Comparison of ENCODE assay signal across 1 cellular context in the genomic region with DNA sequence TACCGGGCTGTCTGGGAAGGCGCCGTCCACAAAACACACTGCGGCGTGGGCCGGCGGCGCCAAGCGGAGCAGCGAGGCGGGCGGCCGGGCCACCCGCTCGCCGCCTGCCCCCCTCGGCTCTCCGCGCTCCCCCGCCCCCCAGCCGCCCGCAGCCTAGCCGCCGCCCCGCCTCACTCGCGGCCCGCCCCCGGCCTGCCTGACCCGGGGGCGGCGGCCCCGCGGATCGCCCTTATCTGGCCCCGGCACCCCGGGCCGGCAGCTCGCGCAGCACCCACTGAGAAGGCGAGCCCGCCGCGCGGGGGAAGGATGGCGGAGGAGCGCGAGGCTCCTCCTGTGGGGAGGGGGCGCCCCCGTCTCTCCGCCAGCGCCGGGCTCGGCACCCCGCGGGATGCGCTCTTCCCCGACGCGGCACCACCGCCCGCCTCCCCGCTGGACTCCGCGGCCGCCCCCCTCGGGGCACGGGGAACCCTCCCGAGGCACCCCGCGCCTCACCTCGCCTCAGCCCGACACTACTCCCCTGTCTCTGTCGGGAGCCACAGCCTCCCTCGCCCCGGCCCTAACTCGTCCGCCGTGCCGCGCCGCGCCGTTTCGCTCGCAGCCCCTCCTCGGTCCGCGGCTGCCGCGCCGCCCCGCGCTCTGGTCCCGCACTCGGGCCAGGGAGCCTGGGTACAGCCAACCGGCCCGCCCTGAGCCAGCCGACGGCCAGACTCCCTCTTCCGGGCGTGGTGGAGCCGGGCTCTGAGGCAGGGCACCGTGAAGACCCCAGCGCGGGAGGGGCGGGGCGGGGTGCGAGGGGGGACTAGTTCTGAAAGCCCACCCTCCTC.
TF ChIP-seq lines count a peak whose summit lies in the region.

No MANE protein-coding gene starts in this region.

TF ChIP-seq in K562, 482 proteins besides CTCF, POLR2A, EP300 and RAD21 (continued from another document and continues in another):
- TF ChIP-seq CHD7 (IDR thresholded peaks at IDR 0.05; ENCODE audit: low read depth, low read length), result no peak
- no peak for TF ChIP-seq ZNF57 (CRISPR knock-in tag; IDR thresholded peaks at IDR 0.05)
- TF ChIP-seq SIX5 (IDR thresholded peaks at IDR 0.05; ENCODE audit: borderline replicate concordance in 1 of 2, insufficient read depth in 1 of 2, low read depth in 1 of 2, low read length in 2 of 2), result no peak
- TF ChIP-seq ESRRA (IDR thresholded peaks at IDR 0.05; ENCODE audit: borderline replicate concordance, low read depth), result no peak
- no peak for TF ChIP-seq TAF9B (IDR thresholded peaks at IDR 0.05; ENCODE audit: partially characterized antibody)
- TF ChIP-seq ZNF644 (tag; IDR thresholded peaks at IDR 0.05; ENCODE audit: low read depth), result no peak
- no peak for TF ChIP-seq RERE (CRISPR knock-in tag; IDR thresholded peaks at IDR 0.05; ENCODE audit: borderline replicate concordance)
- TF ChIP-seq NCOA6 (IDR thresholded peaks at IDR 0.05), result 0 out of 2 replicates have a peak, but pooled peaks have one; percentile 32
- TF ChIP-seq, protein P1, sequence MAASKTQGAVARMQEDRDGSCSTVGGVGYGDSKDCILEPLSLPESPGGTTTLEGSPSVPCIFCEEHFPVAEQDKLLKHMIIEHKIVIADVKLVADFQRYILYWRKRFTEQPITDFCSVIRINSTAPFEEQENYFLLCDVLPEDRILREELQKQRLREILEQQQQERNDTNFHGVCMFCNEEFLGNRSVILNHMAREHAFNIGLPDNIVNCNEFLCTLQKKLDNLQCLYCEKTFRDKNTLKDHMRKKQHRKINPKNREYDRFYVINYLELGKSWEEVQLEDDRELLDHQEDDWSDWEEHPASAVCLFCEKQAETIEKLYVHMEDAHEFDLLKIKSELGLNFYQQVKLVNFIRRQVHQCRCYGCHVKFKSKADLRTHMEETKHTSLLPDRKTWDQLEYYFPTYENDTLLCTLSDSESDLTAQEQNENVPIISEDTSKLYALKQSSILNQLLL (CRISPR knock-in tag; IDR thresholded peaks at IDR 0.05; ENCODE audit: borderline replicate concordance), result no peak
- TF ChIP-seq, protein P2, sequence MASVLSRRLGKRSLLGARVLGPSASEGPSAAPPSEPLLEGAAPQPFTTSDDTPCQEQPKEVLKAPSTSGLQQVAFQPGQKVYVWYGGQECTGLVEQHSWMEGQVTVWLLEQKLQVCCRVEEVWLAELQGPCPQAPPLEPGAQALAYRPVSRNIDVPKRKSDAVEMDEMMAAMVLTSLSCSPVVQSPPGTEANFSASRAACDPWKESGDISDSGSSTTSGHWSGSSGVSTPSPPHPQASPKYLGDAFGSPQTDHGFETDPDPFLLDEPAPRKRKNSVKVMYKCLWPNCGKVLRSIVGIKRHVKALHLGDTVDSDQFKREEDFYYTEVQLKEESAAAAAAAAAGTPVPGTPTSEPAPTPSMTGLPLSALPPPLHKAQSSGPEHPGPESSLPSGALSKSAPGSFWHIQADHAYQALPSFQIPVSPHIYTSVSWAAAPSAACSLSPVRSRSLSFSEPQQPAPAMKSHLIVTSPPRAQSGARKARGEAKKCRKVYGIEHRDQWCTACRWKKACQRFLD (CRISPR knock-in tag; IDR thresholded peaks at IDR 0.05), result no peak
- TF ChIP-seq ELF4 (CRISPR knock-in tag; IDR thresholded peaks at IDR 0.05), result no peak
- TF ChIP-seq PHF8 (IDR thresholded peaks at IDR 0.05; ENCODE audit: borderline replicate concordance, low read length), result peak; percentile 54; the same call in 1 of the 2 replicates
- TF ChIP-seq CREM (IDR thresholded peaks at IDR 0.05; ENCODE audit: low read depth), result 0 out of 2 replicates have a peak, but pooled peaks have one; percentile 3
- TF ChIP-seq ZNF121 (CRISPR knock-in tag; conservative IDR thresholded peaks at IDR 0.05), result no peak
- TF ChIP-seq ZNF217 (CRISPR knock-in tag; IDR thresholded peaks at IDR 0.05), result no peak
- peak; percentile 46 for TF ChIP-seq TBP (optimal IDR thresholded peaks at IDR 0.05; ENCODE audit: low read depth, low read length)
- TF ChIP-seq ZNF140 (CRISPR knock-in tag; IDR thresholded peaks at IDR 0.05), result no peak
- peak in 1 of 2 experiments; percentile 78; a peak in 2 of 4 replicates for TF ChIP-seq UBTF (IDR thresholded peaks at IDR 0.05; ENCODE audit: borderline replicate concordance in 1 of 2, low read depth in 2 of 2, low read length in 2 of 2)
- peak; percentile 51; the same call in 1 of the 2 replicates for TF ChIP-seq ZNF511 (CRISPR knock-in tag; IDR thresholded peaks at IDR 0.05)
- TF ChIP-seq MBD1 (CRISPR knock-in tag; IDR thresholded peaks at IDR 0.05), result no peak
